ENCODE assay signal across 1 cellular context in genomic region chr19:55259540-55260210, GRCh38.
A peak's percentile ranks its signal among the peaks of the same experiment; 100 is the strongest.
TF ChIP-seq lines count a peak whose summit lies in the region.

No MANE protein-coding gene starts in this region.

TF ChIP-seq in K562, 482 proteins besides CTCF, POLR2A, EP300 and RAD21 (continued from another document and continues in another):
- TF ChIP-seq POLR2G (IDR thresholded peaks at IDR 0.05; ENCODE audit: low read depth, low read length) = no peak
- TF ChIP-seq ASH1L (IDR thresholded peaks at IDR 0.05; ENCODE audit: borderline replicate concordance, low read depth, partially characterized antibody) = no peak
- TF ChIP-seq HIVEP1 (CRISPR knock-in tag; IDR thresholded peaks at IDR 0.05) = no peak
- TF ChIP-seq SNIP1 (IDR thresholded peaks at IDR 0.05; ENCODE audit: low read depth) = no peak
- TF ChIP-seq ZNF316 (IDR thresholded peaks at IDR 0.05) = no peak
- TF ChIP-seq ETV6 (IDR thresholded peaks at IDR 0.05; ENCODE audit: borderline replicate concordance in 1 of 2, low read depth in 2 of 2, low read length in 1 of 2) = no peak
- no peak for TF ChIP-seq ETV6 (CRISPR knock-in tag; IDR thresholded peaks at IDR 0.05; ENCODE audit: borderline replicate concordance)
- no peak for TF ChIP-seq NFE2 (IDR thresholded peaks at IDR 0.05; ENCODE audit: low read depth)
- TF ChIP-seq HBP1 (CRISPR knock-in tag; IDR thresholded peaks at IDR 0.05) = no peak
- no peak for TF ChIP-seq SETDB1 (IDR thresholded peaks at IDR 0.05; ENCODE audit: low read length)
- TF ChIP-seq ZNF224 (CRISPR knock-in tag; IDR thresholded peaks at IDR 0.05) = no peak
- no peak for TF ChIP-seq GATA2 (CRISPR knock-in tag; IDR thresholded peaks at IDR 0.05)
- 0 out of 2 replicates have a peak, but pooled peaks have one; percentile 37 for TF ChIP-seq CREB3 (tag; conservative IDR thresholded peaks at IDR 0.05; ENCODE audit: low read depth)
- TF ChIP-seq DDX20 (tag; IDR thresholded peaks at IDR 0.05; ENCODE audit: low read depth) = no peak
- TF ChIP-seq ZFP91 (CRISPR knock-in tag; IDR thresholded peaks at IDR 0.05) = no peak
- no peak for TF ChIP-seq SOX6 (IDR thresholded peaks at IDR 0.05)
- TF ChIP-seq ZNF184 (CRISPR knock-in tag; IDR thresholded peaks at IDR 0.05) = no peak
- no peak for TF ChIP-seq ETV5 (CRISPR knock-in tag; IDR thresholded peaks at IDR 0.05; ENCODE audit: low read depth)
- TF ChIP-seq ZBTB11 (CRISPR knock-in tag; IDR thresholded peaks at IDR 0.05) = peak in 1 of 3 experiments; percentile 57; a peak in 2 of 6 replicates
- no peak for TF ChIP-seq RBM25 (IDR thresholded peaks at IDR 0.05; ENCODE audit: low read depth, low read length, severe bottlenecking)
- no peak; the same call in 1 of the 2 replicates for TF ChIP-seq ZFX (CRISPR knock-in tag; IDR thresholded peaks at IDR 0.05)
- TF ChIP-seq RB1 (IDR thresholded peaks at IDR 0.05; ENCODE audit: low read depth) = no peak
- TF ChIP-seq ZNF134 (CRISPR knock-in tag; conservative IDR thresholded peaks at IDR 0.05) = no peak
- TF ChIP-seq EGR1 (conservative IDR thresholded peaks at IDR 0.05) = 0 out of 2 replicates have a peak, but pooled peaks have one; percentile 21
- no peak for TF ChIP-seq ZNF282 (CRISPR knock-in tag; IDR thresholded peaks at IDR 0.05)
- TF ChIP-seq ZNF133 (CRISPR knock-in tag; IDR thresholded peaks at IDR 0.05) = no peak
- no peak for TF ChIP-seq CGGBP1 (CRISPR knock-in tag; IDR thresholded peaks at IDR 0.05)
- TF ChIP-seq PREB (CRISPR knock-in tag; IDR thresholded peaks at IDR 0.05) = peak; percentile 98; the same call in 1 of the 2 replicates
- TF ChIP-seq MBD1 (CRISPR knock-in tag; IDR thresholded peaks at IDR 0.05) = no peak
- TF ChIP-seq SIRT6 (IDR thresholded peaks at IDR 0.05; ENCODE audit: low read depth, low read length) = no peak
- TF ChIP-seq KDM5B (IDR thresholded peaks at IDR 0.05; ENCODE audit: insufficient replicate concordance, low read depth, low read length) = peak; percentile 13
- TF ChIP-seq CHD1 (IDR thresholded peaks at IDR 0.05; ENCODE audit: low read length) = no peak
- TF ChIP-seq CCNT2 (IDR thresholded peaks at IDR 0.05; ENCODE audit: borderline replicate concordance, extremely low read depth, insufficient read length, low read depth, low read length) = no peak
- no peak for TF ChIP-seq HMGN3 (IDR thresholded peaks at IDR 0.05; ENCODE audit: borderline replicate concordance, extremely low read depth, insufficient read length, low read depth, low read length)
- TF ChIP-seq ZNF407 (IDR thresholded peaks at IDR 0.05; ENCODE audit: low read depth) = no peak
- no peak for TF ChIP-seq ZNF77 (CRISPR knock-in tag; IDR thresholded peaks at IDR 0.05)
- TF ChIP-seq HDGF (IDR thresholded peaks at IDR 0.05) = no peak
- TF ChIP-seq HNRNPK (IDR thresholded peaks at IDR 0.05; ENCODE audit: low read depth, low read length, poor library complexity, severe bottlenecking) = no peak
- TF ChIP-seq ZNF696 (CRISPR knock-in tag; conservative IDR thresholded peaks at IDR 0.05) = no peak
- no peak for TF ChIP-seq NFXL1 (CRISPR knock-in tag; IDR thresholded peaks at IDR 0.05)
- TF ChIP-seq MCM2 (IDR thresholded peaks at IDR 0.05; ENCODE audit: low read depth) = no peak
- no peak for TF ChIP-seq ESRRA (IDR thresholded peaks at IDR 0.05; ENCODE audit: borderline replicate concordance, low read depth)
- TF ChIP-seq ERF (CRISPR knock-in tag; IDR thresholded peaks at IDR 0.05) = no peak
- TF ChIP-seq ZNF740 (CRISPR knock-in tag; IDR thresholded peaks at IDR 0.05) = no peak
- TF ChIP-seq ZNF740 (tag; IDR thresholded peaks at IDR 0.05) = peak in 1 of 2 experiments; percentile 28; a peak in 1 of 4 replicates
- TF ChIP-seq BCL6 (CRISPR knock-in tag; IDR thresholded peaks at IDR 0.05) = no peak
